1 cellular context compared by ENCODE assay signal in genomic region chr9:107749787-107750444, GRCh38.
TF ChIP-seq lines count a peak whose summit lies in the region.

No MANE protein-coding gene starts in this region.

TF ChIP-seq in K562, 482 proteins besides CTCF, POLR2A, EP300 and RAD21 (continued from another document and continues in another):
- TF ChIP-seq SMAD4 (CRISPR knock-in tag; conservative IDR thresholded peaks at IDR 0.05) (peak; percentile 81; the same call in 1 of the 2 replicates), E2F3 (CRISPR knock-in tag; IDR thresholded peaks at IDR 0.05) (no peak), HCFC1 (IDR thresholded peaks at IDR 0.05; ENCODE audit: low read depth, low read length) (0 out of 2 replicates have a peak, but pooled peaks have one; percentile 6), ZKSCAN1 (IDR thresholded peaks at IDR 0.05; ENCODE audit: low read depth, low read length) (no peak), NR4A1 (CRISPR knock-in tag; IDR thresholded peaks at IDR 0.05) (no peak), NR4A1 (tag; IDR thresholded peaks at IDR 0.05) (no peak), ZNF316 (IDR thresholded peaks at IDR 0.05) (no peak), NR2F6 (CRISPR knock-in tag; IDR thresholded peaks at IDR 0.05) (no peak), ZNF445 (CRISPR knock-in tag; IDR thresholded peaks at IDR 0.05; ENCODE audit: low read depth) (no peak), OTX1 (CRISPR knock-in tag; IDR thresholded peaks at IDR 0.05) (no peak), MYC (IDR thresholded peaks at IDR 0.05; ENCODE audit: low read depth, low read length) (peak; percentile 98), MYC (CRISPR knock-in tag; IDR thresholded peaks at IDR 0.05; ENCODE audit: borderline replicate concordance, low read depth) (no peak), USF2 (CRISPR knock-in tag; IDR thresholded peaks at IDR 0.05) (peak; percentile 29; the same call in 1 of the 2 replicates), ZFP36 (IDR thresholded peaks at IDR 0.05; ENCODE audit: low read depth, low read length, partially characterized antibody) (no peak), ZNF197 (CRISPR knock-in tag; IDR thresholded peaks at IDR 0.05; ENCODE audit: low read depth) (no peak), BACH1 (tag; IDR thresholded peaks at IDR 0.05) (peak; percentile 35; the same call in 1 of the 2 replicates), GABPB1 (CRISPR knock-in tag; IDR thresholded peaks at IDR 0.05) (peak; percentile 83; the same call in 1 of the 2 replicates), NBN (IDR thresholded peaks at IDR 0.05; ENCODE audit: low read depth) (no peak), KDM1A (IDR thresholded peaks at IDR 0.05) (no peak), ATF3 (IDR thresholded peaks at IDR 0.05) (peak; percentile 97), ATF3 (CRISPR knock-in tag; conservative IDR thresholded peaks at IDR 0.05) (no peak), GTF2E2 (tag; IDR thresholded peaks at IDR 0.05) (no peak), ZNF263 (CRISPR knock-in tag; IDR thresholded peaks at IDR 0.05; ENCODE audit: borderline replicate concordance) (no peak), MYBL2 (IDR thresholded peaks at IDR 0.05; ENCODE audit: low read depth) (no peak), MYBL2 (CRISPR knock-in tag; IDR thresholded peaks at IDR 0.05; ENCODE audit: borderline replicate concordance) (no peak), ZEB2 (IDR thresholded peaks at IDR 0.05) (no peak), ZNF766 (CRISPR knock-in tag; conservative IDR thresholded peaks at IDR 0.05) (no peak), RBFOX2 (IDR thresholded peaks at IDR 0.05; ENCODE audit: low read depth, low read length) (peak; percentile 74), FOXJ3 (CRISPR knock-in tag; IDR thresholded peaks at IDR 0.05) (no peak), ZNF778 (CRISPR knock-in tag; IDR thresholded peaks at IDR 0.05) (no peak), ZBED1 (IDR thresholded peaks at IDR 0.05) (no peak), SRSF9 (IDR thresholded peaks at IDR 0.05; ENCODE audit: borderline replicate concordance, low read depth, low read length) (no peak)
- TF ChIP-seq, protein P1, sequence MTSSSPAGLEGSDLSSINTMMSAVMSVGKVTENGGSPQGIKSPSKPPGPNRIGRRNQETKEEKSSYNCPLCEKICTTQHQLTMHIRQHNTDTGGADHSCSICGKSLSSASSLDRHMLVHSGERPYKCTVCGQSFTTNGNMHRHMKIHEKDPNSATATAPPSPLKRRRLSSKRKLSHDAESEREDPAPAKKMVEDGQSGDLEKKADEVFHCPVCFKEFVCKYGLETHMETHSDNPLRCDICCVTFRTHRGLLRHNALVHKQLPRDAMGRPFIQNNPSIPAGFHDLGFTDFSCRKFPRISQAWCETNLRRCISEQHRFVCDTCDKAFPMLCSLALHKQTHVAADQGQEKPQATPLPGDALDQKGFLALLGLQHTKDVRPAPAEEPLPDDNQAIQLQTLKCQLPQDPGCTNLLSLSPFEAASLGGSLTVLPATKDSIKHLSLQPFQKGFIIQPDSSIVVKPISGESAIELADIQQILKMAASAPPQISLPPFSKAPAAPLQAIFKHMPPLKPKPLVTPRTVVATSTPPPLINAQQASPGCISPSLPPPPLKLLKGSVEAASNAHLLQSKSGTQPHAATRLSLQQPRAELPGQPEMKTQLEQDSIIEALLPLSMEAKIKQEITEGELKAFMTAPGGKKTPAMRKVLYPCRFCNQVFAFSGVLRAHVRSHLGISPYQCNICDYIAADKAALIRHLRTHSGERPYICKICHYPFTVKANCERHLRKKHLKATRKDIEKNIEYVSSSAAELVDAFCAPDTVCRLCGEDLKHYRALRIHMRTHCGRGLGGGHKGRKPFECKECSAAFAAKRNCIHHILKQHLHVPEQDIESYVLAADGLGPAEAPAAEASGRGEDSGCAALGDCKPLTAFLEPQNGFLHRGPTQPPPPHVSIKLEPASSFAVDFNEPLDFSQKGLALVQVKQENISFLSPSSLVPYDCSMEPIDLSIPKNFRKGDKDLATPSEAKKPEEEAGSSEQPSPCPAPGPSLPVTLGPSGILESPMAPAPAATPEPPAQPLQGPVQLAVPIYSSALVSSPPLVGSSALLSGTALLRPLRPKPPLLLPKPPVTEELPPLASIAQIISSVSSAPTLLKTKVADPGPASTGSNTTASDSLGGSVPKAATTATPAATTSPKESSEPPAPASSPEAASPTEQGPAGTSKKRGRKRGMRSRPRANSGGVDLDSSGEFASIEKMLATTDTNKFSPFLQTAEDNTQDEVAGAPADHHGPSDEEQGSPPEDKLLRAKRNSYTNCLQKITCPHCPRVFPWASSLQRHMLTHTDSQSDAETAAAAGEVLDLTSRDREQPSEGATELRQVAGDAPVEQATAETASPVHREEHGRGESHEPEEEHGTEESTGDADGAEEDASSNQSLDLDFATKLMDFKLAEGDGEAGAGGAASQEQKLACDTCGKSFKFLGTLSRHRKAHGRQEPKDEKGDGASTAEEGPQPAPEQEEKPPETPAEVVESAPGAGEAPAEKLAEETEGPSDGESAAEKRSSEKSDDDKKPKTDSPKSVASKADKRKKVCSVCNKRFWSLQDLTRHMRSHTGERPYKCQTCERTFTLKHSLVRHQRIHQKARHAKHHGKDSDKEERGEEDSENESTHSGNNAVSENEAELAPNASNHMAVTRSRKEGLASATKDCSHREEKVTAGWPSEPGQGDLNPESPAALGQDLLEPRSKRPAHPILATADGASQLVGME (CRISPR knock-in tag; IDR thresholded peaks at IDR 0.05): 0 out of 2 replicates have a peak, but pooled peaks have one; percentile 43
- TF ChIP-seq, protein P2, sequence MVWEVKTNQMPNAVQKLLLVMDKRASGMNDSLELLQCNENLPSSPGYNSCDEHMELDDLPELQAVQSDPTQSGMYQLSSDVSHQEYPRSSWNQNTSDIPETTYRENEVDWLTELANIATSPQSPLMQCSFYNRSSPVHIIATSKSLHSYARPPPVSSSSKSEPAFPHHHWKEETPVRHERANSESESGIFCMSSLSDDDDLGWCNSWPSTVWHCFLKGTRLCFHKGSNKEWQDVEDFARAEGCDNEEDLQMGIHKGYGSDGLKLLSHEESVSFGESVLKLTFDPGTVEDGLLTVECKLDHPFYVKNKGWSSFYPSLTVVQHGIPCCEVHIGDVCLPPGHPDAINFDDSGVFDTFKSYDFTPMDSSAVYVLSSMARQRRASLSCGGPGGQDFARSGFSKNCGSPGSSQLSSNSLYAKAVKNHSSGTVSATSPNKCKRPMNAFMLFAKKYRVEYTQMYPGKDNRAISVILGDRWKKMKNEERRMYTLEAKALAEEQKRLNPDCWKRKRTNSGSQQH (CRISPR knock-in tag; IDR thresholded peaks at IDR 0.05): 0 out of 2 replicates have a peak, but pooled peaks have one; percentile 17
- TF ChIP-seq, protein P3, sequence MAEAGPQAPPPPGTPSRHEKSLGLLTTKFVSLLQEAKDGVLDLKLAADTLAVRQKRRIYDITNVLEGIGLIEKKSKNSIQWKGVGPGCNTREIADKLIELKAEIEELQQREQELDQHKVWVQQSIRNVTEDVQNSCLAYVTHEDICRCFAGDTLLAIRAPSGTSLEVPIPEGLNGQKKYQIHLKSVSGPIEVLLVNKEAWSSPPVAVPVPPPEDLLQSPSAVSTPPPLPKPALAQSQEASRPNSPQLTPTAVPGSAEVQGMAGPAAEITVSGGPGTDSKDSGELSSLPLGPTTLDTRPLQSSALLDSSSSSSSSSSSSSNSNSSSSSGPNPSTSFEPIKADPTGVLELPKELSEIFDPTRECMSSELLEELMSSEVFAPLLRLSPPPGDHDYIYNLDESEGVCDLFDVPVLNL (CRISPR knock-in tag; IDR thresholded peaks at IDR 0.05; ENCODE audit: low read depth): no peak
- TF ChIP-seq, protein P4, sequence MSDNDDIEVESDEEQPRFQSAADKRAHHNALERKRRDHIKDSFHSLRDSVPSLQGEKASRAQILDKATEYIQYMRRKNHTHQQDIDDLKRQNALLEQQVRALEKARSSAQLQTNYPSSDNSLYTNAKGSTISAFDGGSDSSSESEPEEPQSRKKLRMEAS (CRISPR knock-in tag; IDR thresholded peaks at IDR 0.05): no peak
- TF ChIP-seq, protein P5, sequence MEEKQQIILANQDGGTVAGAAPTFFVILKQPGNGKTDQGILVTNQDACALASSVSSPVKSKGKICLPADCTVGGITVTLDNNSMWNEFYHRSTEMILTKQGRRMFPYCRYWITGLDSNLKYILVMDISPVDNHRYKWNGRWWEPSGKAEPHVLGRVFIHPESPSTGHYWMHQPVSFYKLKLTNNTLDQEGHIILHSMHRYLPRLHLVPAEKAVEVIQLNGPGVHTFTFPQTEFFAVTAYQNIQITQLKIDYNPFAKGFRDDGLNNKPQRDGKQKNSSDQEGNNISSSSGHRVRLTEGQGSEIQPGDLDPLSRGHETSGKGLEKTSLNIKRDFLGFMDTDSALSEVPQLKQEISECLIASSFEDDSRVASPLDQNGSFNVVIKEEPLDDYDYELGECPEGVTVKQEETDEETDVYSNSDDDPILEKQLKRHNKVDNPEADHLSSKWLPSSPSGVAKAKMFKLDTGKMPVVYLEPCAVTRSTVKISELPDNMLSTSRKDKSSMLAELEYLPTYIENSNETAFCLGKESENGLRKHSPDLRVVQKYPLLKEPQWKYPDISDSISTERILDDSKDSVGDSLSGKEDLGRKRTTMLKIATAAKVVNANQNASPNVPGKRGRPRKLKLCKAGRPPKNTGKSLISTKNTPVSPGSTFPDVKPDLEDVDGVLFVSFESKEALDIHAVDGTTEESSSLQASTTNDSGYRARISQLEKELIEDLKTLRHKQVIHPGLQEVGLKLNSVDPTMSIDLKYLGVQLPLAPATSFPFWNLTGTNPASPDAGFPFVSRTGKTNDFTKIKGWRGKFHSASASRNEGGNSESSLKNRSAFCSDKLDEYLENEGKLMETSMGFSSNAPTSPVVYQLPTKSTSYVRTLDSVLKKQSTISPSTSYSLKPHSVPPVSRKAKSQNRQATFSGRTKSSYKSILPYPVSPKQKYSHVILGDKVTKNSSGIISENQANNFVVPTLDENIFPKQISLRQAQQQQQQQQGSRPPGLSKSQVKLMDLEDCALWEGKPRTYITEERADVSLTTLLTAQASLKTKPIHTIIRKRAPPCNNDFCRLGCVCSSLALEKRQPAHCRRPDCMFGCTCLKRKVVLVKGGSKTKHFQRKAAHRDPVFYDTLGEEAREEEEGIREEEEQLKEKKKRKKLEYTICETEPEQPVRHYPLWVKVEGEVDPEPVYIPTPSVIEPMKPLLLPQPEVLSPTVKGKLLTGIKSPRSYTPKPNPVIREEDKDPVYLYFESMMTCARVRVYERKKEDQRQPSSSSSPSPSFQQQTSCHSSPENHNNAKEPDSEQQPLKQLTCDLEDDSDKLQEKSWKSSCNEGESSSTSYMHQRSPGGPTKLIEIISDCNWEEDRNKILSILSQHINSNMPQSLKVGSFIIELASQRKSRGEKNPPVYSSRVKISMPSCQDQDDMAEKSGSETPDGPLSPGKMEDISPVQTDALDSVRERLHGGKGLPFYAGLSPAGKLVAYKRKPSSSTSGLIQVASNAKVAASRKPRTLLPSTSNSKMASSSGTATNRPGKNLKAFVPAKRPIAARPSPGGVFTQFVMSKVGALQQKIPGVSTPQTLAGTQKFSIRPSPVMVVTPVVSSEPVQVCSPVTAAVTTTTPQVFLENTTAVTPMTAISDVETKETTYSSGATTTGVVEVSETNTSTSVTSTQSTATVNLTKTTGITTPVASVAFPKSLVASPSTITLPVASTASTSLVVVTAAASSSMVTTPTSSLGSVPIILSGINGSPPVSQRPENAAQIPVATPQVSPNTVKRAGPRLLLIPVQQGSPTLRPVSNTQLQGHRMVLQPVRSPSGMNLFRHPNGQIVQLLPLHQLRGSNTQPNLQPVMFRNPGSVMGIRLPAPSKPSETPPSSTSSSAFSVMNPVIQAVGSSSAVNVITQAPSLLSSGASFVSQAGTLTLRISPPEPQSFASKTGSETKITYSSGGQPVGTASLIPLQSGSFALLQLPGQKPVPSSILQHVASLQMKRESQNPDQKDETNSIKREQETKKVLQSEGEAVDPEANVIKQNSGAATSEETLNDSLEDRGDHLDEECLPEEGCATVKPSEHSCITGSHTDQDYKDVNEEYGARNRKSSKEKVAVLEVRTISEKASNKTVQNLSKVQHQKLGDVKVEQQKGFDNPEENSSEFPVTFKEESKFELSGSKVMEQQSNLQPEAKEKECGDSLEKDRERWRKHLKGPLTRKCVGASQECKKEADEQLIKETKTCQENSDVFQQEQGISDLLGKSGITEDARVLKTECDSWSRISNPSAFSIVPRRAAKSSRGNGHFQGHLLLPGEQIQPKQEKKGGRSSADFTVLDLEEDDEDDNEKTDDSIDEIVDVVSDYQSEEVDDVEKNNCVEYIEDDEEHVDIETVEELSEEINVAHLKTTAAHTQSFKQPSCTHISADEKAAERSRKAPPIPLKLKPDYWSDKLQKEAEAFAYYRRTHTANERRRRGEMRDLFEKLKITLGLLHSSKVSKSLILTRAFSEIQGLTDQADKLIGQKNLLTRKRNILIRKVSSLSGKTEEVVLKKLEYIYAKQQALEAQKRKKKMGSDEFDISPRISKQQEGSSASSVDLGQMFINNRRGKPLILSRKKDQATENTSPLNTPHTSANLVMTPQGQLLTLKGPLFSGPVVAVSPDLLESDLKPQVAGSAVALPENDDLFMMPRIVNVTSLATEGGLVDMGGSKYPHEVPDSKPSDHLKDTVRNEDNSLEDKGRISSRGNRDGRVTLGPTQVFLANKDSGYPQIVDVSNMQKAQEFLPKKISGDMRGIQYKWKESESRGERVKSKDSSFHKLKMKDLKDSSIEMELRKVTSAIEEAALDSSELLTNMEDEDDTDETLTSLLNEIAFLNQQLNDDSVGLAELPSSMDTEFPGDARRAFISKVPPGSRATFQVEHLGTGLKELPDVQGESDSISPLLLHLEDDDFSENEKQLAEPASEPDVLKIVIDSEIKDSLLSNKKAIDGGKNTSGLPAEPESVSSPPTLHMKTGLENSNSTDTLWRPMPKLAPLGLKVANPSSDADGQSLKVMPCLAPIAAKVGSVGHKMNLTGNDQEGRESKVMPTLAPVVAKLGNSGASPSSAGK (IDR thresholded peaks at IDR 0.05): peak; percentile 62
